In the genomic region with DNA sequence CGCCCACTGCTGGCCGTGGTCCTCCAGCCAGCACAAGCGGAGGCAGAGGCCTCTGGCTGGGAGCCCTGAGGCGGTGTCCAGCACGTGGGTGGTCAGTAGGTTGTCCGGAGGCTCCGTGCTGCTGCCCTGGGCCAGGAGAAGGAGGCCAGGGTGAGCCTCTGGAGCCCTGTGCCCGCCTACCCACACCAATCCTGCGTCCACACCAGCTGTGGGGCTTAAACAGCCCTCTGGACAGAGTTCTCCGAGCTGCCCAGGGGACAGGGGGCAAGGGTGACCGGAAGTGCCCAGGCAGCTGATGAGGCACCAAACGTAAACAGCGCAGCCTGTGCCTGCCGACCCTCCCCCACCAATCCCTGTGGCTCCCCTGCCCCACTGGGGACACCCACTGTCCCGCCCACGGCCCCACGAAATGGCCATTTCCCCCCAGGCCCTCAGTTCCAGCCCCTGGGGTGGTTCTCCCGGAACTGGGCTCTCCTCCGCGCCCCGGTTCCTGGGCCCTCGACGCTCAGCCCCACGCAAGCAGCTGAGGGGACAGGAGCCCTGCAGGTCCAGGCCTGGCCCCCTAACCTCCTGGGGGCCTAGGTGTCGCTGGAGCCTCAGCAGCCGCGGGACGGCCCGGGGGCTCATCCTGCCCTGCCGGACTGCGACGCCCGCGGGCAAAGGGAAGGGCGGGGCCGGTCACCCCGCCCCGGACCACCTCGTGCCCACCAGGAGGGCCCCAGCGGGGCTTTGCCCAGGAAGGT, we compare ENCODE assay signal across 1 cellular context.
TF ChIP-seq lines count a peak whose summit lies in the region.

No MANE protein-coding gene starts in this region.

TF ChIP-seq in HepG2, 621 proteins besides CTCF, POLR2A, EP300 and RAD21 (continued from another document and continues in another):
- TF ChIP-seq, protein P1, sequence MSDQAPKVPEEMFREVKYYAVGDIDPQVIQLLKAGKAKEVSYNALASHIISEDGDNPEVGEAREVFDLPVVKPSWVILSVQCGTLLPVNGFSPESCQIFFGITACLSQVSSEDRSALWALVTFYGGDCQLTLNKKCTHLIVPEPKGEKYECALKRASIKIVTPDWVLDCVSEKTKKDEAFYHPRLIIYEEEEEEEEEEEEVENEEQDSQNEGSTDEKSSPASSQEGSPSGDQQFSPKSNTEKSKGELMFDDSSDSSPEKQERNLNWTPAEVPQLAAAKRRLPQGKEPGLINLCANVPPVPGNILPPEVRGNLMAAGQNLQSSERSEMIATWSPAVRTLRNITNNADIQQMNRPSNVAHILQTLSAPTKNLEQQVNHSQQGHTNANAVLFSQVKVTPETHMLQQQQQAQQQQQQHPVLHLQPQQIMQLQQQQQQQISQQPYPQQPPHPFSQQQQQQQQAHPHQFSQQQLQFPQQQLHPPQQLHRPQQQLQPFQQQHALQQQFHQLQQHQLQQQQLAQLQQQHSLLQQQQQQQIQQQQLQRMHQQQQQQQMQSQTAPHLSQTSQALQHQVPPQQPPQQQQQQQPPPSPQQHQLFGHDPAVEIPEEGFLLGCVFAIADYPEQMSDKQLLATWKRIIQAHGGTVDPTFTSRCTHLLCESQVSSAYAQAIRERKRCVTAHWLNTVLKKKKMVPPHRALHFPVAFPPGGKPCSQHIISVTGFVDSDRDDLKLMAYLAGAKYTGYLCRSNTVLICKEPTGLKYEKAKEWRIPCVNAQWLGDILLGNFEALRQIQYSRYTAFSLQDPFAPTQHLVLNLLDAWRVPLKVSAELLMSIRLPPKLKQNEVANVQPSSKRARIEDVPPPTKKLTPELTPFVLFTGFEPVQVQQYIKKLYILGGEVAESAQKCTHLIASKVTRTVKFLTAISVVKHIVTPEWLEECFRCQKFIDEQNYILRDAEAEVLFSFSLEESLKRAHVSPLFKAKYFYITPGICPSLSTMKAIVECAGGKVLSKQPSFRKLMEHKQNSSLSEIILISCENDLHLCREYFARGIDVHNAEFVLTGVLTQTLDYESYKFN (CRISPR knock-in tag; conservative IDR thresholded peaks at IDR 0.05): peak; percentile 79
- TF ChIP-seq STAG1 (CRISPR knock-in tag; IDR thresholded peaks at IDR 0.05): no peak; the same call in 1 of the 2 replicates
- no peak; the same call in none of the 2 replicates for TF ChIP-seq REPIN1 (CRISPR knock-in tag; IDR thresholded peaks at IDR 0.05; ENCODE audit: borderline replicate concordance, low read depth)
- TF ChIP-seq, protein P2, sequence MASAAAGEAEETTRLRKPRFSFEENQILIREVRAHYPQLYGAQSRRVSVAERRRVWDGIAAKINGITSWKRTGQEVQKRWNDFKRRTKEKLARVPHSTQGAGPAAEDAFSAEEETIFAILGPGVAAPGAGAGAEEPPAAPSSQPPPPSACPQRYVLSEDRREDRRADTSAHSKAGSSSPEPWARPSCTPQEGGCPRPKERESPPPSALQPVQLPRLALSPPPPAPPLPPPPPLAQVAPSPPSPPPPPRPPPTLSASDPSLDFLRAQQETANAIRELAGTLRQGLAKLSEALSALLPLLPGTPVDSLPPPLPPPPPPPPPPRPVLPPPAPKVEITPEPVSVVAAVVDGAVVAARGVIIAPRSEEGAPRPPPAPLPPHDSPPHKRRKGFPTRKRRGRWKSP (CRISPR knock-in tag; IDR thresholded peaks at IDR 0.05): peak; percentile 83
- TF ChIP-seq, protein P3, sequence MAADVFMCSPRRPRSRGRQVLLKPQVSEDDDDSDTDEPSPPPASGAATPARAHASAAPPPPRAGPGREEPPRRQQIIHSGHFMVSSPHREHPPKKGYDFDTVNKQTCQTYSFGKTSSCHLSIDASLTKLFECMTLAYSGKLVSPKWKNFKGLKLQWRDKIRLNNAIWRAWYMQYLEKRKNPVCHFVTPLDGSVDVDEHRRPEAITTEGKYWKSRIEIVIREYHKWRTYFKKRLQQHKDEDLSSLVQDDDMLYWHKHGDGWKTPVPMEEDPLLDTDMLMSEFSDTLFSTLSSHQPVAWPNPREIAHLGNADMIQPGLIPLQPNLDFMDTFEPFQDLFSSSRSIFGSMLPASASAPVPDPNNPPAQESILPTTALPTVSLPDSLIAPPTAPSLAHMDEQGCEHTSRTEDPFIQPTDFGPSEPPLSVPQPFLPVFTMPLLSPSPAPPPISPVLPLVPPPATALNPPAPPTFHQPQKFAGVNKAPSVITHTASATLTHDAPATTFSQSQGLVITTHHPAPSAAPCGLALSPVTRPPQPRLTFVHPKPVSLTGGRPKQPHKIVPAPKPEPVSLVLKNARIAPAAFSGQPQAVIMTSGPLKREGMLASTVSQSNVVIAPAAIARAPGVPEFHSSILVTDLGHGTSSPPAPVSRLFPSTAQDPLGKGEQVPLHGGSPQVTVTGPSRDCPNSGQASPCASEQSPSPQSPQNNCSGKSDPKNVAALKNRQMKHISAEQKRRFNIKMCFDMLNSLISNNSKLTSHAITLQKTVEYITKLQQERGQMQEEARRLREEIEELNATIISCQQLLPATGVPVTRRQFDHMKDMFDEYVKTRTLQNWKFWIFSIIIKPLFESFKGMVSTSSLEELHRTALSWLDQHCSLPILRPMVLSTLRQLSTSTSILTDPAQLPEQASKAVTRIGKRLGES (CRISPR knock-in tag; IDR thresholded peaks at IDR 0.05; ENCODE audit: borderline replicate concordance): no peak
- TF ChIP-seq, protein P4, sequence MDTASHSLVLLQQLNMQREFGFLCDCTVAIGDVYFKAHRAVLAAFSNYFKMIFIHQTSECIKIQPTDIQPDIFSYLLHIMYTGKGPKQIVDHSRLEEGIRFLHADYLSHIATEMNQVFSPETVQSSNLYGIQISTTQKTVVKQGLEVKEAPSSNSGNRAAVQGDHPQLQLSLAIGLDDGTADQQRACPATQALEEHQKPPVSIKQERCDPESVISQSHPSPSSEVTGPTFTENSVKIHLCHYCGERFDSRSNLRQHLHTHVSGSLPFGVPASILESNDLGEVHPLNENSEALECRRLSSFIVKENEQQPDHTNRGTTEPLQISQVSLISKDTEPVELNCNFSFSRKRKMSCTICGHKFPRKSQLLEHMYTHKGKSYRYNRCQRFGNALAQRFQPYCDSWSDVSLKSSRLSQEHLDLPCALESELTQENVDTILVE (CRISPR knock-in tag; IDR thresholded peaks at IDR 0.05): no peak
- TF ChIP-seq ZFY (CRISPR knock-in tag; IDR thresholded peaks at IDR 0.05): peak; percentile 85
- TF ChIP-seq TCF12 (IDR thresholded peaks at IDR 0.05): no peak
- peak; percentile 82; the same call in 1 of the 2 replicates for TF ChIP-seq TCF12 (CRISPR knock-in tag; IDR thresholded peaks at IDR 0.05)
- TF ChIP-seq TARDBP (CRISPR knock-in tag; IDR thresholded peaks at IDR 0.05): 0 out of 2 replicates have a peak, but pooled peaks have one; percentile 26
- TF ChIP-seq, protein P5, sequence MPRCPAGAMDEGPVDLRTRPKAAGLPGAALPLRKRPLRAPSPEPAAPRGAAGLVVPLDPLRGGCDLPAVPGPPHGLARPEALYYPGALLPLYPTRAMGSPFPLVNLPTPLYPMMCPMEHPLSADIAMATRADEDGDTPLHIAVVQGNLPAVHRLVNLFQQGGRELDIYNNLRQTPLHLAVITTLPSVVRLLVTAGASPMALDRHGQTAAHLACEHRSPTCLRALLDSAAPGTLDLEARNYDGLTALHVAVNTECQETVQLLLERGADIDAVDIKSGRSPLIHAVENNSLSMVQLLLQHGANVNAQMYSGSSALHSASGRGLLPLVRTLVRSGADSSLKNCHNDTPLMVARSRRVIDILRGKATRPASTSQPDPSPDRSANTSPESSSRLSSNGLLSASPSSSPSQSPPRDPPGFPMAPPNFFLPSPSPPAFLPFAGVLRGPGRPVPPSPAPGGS (CRISPR knock-in tag; IDR thresholded peaks at IDR 0.05): peak; percentile 66
- TF ChIP-seq ZNF431 (CRISPR knock-in tag; IDR thresholded peaks at IDR 0.05; ENCODE audit: borderline replicate concordance, low read depth): 0 out of 2 replicates have a peak, but pooled peaks have one; percentile 66
- TF ChIP-seq KDM2A (CRISPR knock-in tag; IDR thresholded peaks at IDR 0.05; ENCODE audit: borderline replicate concordance, low read depth): peak; percentile 77
- TF ChIP-seq SAFB2 (CRISPR knock-in tag; IDR thresholded peaks at IDR 0.05; ENCODE audit: borderline replicate concordance, low read depth): 0 out of 2 replicates have a peak, but pooled peaks have one; percentile 32
- no peak for TF ChIP-seq ZNF781 (CRISPR knock-in tag; IDR thresholded peaks at IDR 0.05; ENCODE audit: borderline replicate concordance, not compliant biosample characterization)
- peak; percentile 35; the same call in 1 of the 2 replicates for TF ChIP-seq GABPA (IDR thresholded peaks at IDR 0.05; ENCODE audit: low read depth, low read length)
- TF ChIP-seq GABPA (CRISPR knock-in tag; IDR thresholded peaks at IDR 0.05; ENCODE audit: low read depth): peak; percentile 78
- TF ChIP-seq GATAD1 (CRISPR knock-in tag; IDR thresholded peaks at IDR 0.05): peak; percentile 45
- TF ChIP-seq, protein P6, sequence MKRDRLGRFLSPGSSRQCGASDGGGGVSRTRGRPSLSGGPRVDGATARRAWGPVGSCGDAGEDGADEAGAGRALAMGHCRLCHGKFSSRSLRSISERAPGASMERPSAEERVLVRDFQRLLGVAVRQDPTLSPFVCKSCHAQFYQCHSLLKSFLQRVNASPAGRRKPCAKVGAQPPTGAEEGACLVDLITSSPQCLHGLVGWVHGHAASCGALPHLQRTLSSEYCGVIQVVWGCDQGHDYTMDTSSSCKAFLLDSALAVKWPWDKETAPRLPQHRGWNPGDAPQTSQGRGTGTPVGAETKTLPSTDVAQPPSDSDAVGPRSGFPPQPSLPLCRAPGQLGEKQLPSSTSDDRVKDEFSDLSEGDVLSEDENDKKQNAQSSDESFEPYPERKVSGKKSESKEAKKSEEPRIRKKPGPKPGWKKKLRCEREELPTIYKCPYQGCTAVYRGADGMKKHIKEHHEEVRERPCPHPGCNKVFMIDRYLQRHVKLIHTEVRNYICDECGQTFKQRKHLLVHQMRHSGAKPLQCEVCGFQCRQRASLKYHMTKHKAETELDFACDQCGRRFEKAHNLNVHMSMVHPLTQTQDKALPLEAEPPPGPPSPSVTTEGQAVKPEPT (CRISPR knock-in tag; IDR thresholded peaks at IDR 0.05; ENCODE audit: low read depth): 0 out of 2 replicates have a peak, but pooled peaks have one; percentile 59
- TF ChIP-seq ZNF709 (CRISPR knock-in tag; IDR thresholded peaks at IDR 0.05): peak; percentile 81; the same call in 1 of the 2 replicates
- peak; percentile 46 for TF ChIP-seq BORCS8-MEF2B (CRISPR knock-in tag; IDR thresholded peaks at IDR 0.05)
- peak; percentile 27; the same call in 1 of the 2 replicates for TF ChIP-seq ZNF33B (CRISPR knock-in tag; IDR thresholded peaks at IDR 0.05)
- TF ChIP-seq, protein P7, sequence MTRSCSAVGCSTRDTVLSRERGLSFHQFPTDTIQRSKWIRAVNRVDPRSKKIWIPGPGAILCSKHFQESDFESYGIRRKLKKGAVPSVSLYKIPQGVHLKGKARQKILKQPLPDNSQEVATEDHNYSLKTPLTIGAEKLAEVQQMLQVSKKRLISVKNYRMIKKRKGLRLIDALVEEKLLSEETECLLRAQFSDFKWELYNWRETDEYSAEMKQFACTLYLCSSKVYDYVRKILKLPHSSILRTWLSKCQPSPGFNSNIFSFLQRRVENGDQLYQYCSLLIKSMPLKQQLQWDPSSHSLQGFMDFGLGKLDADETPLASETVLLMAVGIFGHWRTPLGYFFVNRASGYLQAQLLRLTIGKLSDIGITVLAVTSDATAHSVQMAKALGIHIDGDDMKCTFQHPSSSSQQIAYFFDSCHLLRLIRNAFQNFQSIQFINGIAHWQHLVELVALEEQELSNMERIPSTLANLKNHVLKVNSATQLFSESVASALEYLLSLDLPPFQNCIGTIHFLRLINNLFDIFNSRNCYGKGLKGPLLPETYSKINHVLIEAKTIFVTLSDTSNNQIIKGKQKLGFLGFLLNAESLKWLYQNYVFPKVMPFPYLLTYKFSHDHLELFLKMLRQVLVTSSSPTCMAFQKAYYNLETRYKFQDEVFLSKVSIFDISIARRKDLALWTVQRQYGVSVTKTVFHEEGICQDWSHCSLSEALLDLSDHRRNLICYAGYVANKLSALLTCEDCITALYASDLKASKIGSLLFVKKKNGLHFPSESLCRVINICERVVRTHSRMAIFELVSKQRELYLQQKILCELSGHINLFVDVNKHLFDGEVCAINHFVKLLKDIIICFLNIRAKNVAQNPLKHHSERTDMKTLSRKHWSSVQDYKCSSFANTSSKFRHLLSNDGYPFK (CRISPR knock-in tag; IDR thresholded peaks at IDR 0.05; ENCODE audit: borderline replicate concordance): peak; percentile 95; the same call in 1 of the 2 replicates
- TF ChIP-seq, protein P8, sequence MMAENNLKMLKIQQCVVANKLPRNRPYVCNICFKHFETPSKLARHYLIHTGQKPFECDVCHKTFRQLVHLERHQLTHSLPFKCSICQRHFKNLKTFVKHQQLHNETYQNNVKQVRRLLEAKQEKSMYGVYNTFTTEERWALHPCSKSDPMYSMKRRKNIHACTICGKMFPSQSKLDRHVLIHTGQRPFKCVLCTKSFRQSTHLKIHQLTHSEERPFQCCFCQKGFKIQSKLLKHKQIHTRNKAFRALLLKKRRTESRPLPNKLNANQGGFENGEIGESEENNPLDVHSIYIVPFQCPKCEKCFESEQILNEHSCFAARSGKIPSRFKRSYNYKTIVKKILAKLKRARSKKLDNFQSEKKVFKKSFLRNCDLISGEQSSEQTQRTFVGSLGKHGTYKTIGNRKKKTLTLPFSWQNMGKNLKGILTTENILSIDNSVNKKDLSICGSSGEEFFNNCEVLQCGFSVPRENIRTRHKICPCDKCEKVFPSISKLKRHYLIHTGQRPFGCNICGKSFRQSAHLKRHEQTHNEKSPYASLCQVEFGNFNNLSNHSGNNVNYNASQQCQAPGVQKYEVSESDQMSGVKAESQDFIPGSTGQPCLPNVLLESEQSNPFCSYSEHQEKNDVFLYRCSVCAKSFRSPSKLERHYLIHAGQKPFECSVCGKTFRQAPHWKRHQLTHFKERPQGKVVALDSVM (CRISPR knock-in tag; IDR thresholded peaks at IDR 0.05): peak; percentile 96
- peak; percentile 78 for TF ChIP-seq AGO2 (optimal IDR thresholded peaks at IDR 0.05; ENCODE audit: low read depth, low read length)
- TF ChIP-seq, protein P9, sequence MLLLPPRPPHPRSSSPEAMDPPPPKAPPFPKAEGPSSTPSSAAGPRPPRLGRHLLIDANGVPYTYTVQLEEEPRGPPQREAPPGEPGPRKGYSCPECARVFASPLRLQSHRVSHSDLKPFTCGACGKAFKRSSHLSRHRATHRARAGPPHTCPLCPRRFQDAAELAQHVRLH (CRISPR knock-in tag; IDR thresholded peaks at IDR 0.05; ENCODE audit: borderline replicate concordance, low read depth): peak; percentile 24; the same call in 1 of the 2 replicates
- peak; percentile 50; the same call in 1 of the 2 replicates for TF ChIP-seq ZNF703 (CRISPR knock-in tag; IDR thresholded peaks at IDR 0.05; ENCODE audit: borderline replicate concordance)
- TF ChIP-seq PHF8 (CRISPR knock-in tag; IDR thresholded peaks at IDR 0.05): peak; percentile 63; the same call in 1 of the 2 replicates
- TF ChIP-seq MATR3 (CRISPR knock-in tag; IDR thresholded peaks at IDR 0.05): peak; percentile 68; the same call in 1 of the 2 replicates
- TF ChIP-seq, protein P10, sequence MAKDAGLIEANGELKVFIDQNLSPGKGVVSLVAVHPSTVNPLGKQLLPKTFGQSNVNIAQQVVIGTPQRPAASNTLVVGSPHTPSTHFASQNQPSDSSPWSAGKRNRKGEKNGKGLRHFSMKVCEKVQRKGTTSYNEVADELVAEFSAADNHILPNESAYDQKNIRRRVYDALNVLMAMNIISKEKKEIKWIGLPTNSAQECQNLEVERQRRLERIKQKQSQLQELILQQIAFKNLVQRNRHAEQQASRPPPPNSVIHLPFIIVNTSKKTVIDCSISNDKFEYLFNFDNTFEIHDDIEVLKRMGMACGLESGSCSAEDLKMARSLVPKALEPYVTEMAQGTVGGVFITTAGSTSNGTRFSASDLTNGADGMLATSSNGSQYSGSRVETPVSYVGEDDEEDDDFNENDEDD (CRISPR knock-in tag; IDR thresholded peaks at IDR 0.05; ENCODE audit: borderline replicate concordance): peak; percentile 72
- TF ChIP-seq, protein P11, sequence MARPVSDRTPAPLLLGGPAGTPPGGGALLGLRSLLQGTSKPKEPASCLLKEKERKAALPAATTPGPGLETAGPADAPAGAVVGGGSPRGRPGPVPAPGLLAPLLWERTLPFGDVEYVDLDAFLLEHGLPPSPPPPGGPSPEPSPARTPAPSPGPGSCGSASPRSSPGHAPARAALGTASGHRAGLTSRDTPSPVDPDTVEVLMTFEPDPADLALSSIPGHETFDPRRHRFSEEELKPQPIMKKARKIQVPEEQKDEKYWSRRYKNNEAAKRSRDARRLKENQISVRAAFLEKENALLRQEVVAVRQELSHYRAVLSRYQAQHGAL (CRISPR knock-in tag; IDR thresholded peaks at IDR 0.05; ENCODE audit: not compliant biosample characterization): peak; percentile 70
